In the genomic region with DNA sequence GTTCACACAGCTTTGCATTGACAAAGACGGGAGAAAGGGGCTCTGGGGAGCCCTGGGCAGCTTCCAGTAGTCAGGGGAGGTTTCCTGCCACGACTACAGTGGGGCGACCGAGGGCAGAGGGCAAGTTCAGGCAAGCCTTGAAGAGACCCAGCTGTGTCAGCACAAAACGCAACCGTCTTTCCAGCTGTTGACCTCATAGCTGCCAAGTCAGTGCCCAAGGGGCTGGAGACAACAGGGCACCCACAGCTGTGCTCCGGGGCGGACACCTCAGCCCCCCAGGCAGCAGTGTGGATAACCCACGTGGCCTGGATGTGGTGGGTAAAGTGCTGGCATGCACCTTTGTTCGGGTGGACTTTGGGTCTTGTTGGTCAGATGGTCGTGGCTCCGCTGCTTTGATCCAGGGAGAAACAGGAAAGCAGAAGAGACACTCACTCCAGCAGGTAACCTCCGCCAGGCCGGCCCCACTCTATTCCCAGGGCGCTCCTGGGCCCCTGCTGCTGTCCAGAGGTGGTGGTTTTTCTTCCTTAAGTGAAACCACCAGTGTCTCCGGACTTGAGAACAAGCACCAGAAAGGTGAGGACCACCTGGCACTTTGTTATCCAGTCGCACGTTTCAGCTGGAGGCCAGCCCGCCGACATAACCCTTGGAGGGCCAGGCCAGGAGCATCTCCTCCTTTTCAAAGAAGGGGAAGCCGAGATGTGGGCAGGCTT, we compare ENCODE assay signal across 1 cellular context.
TF ChIP-seq lines count a peak whose summit lies in the region.

No MANE protein-coding gene starts in this region.

TF ChIP-seq in H1, 55 proteins besides CTCF, POLR2A, EP300 and RAD21:
- TF ChIP-seq, protein P1, sequence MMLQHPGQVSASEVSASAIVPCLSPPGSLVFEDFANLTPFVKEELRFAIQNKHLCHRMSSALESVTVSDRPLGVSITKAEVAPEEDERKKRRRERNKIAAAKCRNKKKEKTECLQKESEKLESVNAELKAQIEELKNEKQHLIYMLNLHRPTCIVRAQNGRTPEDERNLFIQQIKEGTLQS (IDR thresholded peaks at IDR 0.05; ENCODE audit: insufficient read depth, low read depth, low read length): no peak
- TF ChIP-seq SIRT6 (IDR thresholded peaks at IDR 0.05; ENCODE audit: low read length) (no peak), GTF2F1 (IDR thresholded peaks at IDR 0.05; ENCODE audit: borderline replicate concordance, low read depth, low read length) (no peak), JUND (IDR thresholded peaks at IDR 0.05; ENCODE audit: low read length) (no peak), NANOG (IDR thresholded peaks at IDR 0.05; ENCODE audit: insufficient read depth, low read depth, low read length, poor library complexity, severe bottlenecking) (no peak), TAF7 (optimal IDR thresholded peaks at IDR 0.05; ENCODE audit: borderline replicate concordance, low read depth, low read length) (no peak)
- TF ChIP-seq, protein P2, sequence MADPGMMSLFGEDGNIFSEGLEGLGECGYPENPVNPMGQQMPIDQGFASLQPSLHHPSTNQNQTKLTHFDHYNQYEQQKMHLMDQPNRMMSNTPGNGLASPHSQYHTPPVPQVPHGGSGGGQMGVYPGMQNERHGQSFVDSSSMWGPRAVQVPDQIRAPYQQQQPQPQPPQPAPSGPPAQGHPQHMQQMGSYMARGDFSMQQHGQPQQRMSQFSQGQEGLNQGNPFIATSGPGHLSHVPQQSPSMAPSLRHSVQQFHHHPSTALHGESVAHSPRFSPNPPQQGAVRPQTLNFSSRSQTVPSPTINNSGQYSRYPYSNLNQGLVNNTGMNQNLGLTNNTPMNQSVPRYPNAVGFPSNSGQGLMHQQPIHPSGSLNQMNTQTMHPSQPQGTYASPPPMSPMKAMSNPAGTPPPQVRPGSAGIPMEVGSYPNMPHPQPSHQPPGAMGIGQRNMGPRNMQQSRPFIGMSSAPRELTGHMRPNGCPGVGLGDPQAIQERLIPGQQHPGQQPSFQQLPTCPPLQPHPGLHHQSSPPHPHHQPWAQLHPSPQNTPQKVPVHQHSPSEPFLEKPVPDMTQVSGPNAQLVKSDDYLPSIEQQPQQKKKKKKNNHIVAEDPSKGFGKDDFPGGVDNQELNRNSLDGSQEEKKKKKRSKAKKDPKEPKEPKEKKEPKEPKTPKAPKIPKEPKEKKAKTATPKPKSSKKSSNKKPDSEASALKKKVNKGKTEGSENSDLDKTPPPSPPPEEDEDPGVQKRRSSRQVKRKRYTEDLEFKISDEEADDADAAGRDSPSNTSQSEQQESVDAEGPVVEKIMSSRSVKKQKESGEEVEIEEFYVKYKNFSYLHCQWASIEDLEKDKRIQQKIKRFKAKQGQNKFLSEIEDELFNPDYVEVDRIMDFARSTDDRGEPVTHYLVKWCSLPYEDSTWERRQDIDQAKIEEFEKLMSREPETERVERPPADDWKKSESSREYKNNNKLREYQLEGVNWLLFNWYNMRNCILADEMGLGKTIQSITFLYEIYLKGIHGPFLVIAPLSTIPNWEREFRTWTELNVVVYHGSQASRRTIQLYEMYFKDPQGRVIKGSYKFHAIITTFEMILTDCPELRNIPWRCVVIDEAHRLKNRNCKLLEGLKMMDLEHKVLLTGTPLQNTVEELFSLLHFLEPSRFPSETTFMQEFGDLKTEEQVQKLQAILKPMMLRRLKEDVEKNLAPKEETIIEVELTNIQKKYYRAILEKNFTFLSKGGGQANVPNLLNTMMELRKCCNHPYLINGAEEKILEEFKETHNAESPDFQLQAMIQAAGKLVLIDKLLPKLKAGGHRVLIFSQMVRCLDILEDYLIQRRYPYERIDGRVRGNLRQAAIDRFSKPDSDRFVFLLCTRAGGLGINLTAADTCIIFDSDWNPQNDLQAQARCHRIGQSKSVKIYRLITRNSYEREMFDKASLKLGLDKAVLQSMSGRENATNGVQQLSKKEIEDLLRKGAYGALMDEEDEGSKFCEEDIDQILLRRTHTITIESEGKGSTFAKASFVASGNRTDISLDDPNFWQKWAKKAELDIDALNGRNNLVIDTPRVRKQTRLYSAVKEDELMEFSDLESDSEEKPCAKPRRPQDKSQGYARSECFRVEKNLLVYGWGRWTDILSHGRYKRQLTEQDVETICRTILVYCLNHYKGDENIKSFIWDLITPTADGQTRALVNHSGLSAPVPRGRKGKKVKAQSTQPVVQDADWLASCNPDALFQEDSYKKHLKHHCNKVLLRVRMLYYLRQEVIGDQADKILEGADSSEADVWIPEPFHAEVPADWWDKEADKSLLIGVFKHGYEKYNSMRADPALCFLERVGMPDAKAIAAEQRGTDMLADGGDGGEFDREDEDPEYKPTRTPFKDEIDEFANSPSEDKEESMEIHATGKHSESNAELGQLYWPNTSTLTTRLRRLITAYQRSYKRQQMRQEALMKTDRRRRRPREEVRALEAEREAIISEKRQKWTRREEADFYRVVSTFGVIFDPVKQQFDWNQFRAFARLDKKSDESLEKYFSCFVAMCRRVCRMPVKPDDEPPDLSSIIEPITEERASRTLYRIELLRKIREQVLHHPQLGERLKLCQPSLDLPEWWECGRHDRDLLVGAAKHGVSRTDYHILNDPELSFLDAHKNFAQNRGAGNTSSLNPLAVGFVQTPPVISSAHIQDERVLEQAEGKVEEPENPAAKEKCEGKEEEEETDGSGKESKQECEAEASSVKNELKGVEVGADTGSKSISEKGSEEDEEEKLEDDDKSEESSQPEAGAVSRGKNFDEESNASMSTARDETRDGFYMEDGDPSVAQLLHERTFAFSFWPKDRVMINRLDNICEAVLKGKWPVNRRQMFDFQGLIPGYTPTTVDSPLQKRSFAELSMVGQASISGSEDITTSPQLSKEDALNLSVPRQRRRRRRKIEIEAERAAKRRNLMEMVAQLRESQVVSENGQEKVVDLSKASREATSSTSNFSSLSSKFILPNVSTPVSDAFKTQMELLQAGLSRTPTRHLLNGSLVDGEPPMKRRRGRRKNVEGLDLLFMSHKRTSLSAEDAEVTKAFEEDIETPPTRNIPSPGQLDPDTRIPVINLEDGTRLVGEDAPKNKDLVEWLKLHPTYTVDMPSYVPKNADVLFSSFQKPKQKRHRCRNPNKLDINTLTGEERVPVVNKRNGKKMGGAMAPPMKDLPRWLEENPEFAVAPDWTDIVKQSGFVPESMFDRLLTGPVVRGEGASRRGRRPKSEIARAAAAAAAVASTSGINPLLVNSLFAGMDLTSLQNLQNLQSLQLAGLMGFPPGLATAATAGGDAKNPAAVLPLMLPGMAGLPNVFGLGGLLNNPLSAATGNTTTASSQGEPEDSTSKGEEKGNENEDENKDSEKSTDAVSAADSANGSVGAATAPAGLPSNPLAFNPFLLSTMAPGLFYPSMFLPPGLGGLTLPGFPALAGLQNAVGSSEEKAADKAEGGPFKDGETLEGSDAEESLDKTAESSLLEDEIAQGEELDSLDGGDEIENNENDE (IDR thresholded peaks at IDR 0.05; ENCODE audit: insufficient replicate concordance, low read length): no peak
